ENCODE assay signal across 3 cellular contexts in the genomic region with DNA sequence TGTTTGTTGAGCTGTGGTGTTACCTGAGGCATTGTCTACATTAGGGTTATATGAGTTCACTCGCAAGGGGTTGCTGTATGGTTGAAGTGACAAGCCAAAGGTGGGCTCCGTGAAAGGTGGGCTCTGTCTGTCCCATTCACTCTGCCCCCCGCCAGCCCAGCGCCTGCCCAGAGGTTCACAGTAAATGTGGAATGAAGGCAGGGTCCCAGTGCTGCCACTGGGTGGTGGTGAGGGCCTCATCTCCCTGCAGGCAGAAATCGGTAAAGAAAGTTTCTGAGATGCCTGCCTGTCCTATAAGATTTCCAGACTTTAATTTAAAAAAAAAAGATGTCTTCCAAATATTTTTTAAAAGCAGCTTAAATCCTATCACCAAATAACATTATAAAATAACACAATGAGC. TPM values are rescaled to one million over a fixed set of nuclear protein-coding genes. Genes with fewer than 3 reads are reported as not detected.
"Had no signal": no experiment of that assay in that cellular context is flagged by ENCODE, and none has a peak within 500 bp of the region (broad histone marks: within the 10 kb centered on the region; RNA-seq: fewer than 3 reads in every experiment).

No MANE protein-coding gene starts in this region.

RNA-seq across cellular contexts. Expression of a gene that starts 26.7 kb away (rescaled TPM):
- total RNA-seq: glomerular endothelial cell, myocyte, pulmonary artery endothelial cell had no signal
